In the genomic region with DNA sequence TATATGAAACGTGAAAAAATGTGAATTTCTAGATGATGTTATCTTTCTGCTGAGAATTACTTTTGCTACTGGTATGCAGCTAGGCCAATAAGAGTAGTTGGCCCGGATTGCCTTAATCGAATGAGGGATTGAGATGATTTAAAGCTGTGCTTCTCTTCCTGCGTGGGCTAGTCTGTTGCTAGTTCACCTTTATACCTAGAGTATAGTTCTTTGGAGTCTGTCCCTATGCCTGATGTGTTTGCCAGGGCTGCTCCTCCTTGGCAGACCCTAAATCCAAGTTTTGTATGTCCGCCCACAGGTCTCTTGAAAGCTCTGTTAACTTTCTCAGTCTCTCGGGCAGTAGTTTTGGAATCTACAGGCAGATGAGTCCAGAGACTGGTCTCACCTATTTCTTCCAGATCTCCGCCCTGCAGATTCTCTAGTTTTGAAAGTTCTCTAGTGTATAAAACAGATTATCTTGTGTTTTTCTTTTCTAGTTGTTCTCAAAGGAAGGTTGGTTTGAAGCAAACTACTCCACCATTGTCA, we compare ENCODE assay signal across 14 cellular contexts.
DNase-seq lines count a peak whose midpoint lies in the region; ATAC-seq and TF ChIP-seq lines count a peak whose summit lies in the region.
"Had no signal": no experiment of that assay in that cellular context is flagged by ENCODE, and none has a peak within 500 bp of the region (broad histone marks: within the 10 kb centered on the region; RNA-seq: fewer than 3 reads in every experiment).

No MANE protein-coding gene starts in this region.

- H3K9me2 ChIP-seq in GM23338 (ENCODE audit: insufficient read depth): no peaks in the 10 kb centered on the region

- H3K27ac ChIP-seq in GM23338 (ENCODE audit: low read depth) (peak overlapping the region; percentile 45), osteoblast (ENCODE audit: low read depth, low read length) (no peak overlapping the region)
- H3K27ac ChIP-seq: hepatocyte had no signal

- H3K79me2 ChIP-seq in GM23338 (replicated peaks; ENCODE audit: insufficient read depth) (peaks cover 56% of the 10 kb centered on the region), osteoblast (ENCODE audit: insufficient read depth, low read length) (peaks cover 85% of the 10 kb centered on the region)

- no peaks in the 10 kb centered on the region for H3F3A ChIP-seq in GM23338 (replicated peaks; ENCODE audit: low read depth)

- H3K36me3 Mint-ChIP-seq in GM23338 (ENCODE audit: low read depth) (peaks cover 25% of the 10 kb centered on the region; the same call in 2 of the 3 replicates), T-helper 17 cell (ENCODE audit: low read depth) (peaks cover 7% of the 10 kb centered on the region)

- H3K4me1 Mint-ChIP-seq in GM23338 (peaks cover 45% of the 10 kb centered on the region), T-helper 17 cell (peaks cover 35% of the 10 kb centered on the region)

- H3K36me3 ChIP-seq in GM23338 (ENCODE audit: insufficient read depth): no peaks in the 10 kb centered on the region
- H3K36me3 ChIP-seq in osteoblast (ENCODE audit: insufficient read depth, low read length): peaks cover 7% of the 10 kb centered on the region

- H3K9me3 Mint-ChIP-seq in GM23338: peaks cover 5% of the 10 kb centered on the region

- H4K20me1 ChIP-seq in GM23338 (replicated peaks; ENCODE audit: insufficient read depth) (no peaks in the 10 kb centered on the region), osteoblast (ENCODE audit: insufficient read depth, low read length) (peaks cover 10% of the 10 kb centered on the region)

- no peaks in the 10 kb centered on the region for H3K9me3 ChIP-seq in T-helper 17 cell (ENCODE audit: control insufficient read depth, low read length, poor library complexity, severe bottlenecking)
- H3K9me3 ChIP-seq in osteoblast (ENCODE audit: low read depth, low read length): no peaks in the 10 kb centered on the region

- H3K27me3 Mint-ChIP-seq in GM23338 (ENCODE audit: insufficient read depth, low read depth, poor library complexity): peaks cover 4% of the 10 kb centered on the region
- no peaks in the 10 kb centered on the region for H3K27me3 Mint-ChIP-seq in T-helper 17 cell
- H3K27me3 Mint-ChIP-seq: activated naive CD4-positive, alpha-beta T cell treated with anti-CD3 and anti-CD28 coated beads, Interleukin-2, amount 50 U/mL, for 24 hours; stimulated activated naive CD8-positive, alpha-beta T cell treated with anti-CD3 and anti-CD28 coated beads, Interleukin-15, amount 100 ng/mL, for 72 hours; T-cell had no signal

- peak; percentile 30 for ATAC-seq in GM18502 (IDR thresholded peaks at IDR 0.05; ENCODE audit: poor library complexity, unreplicated experiment)
- ATAC-seq in GM23338: no peak
- no peak for ATAC-seq in T-helper 17 cell
- ATAC-seq: activated CD8-positive, alpha-beta T cell treated with anti-CD3 and anti-CD28 coated beads, Interleukin-2, amount 10 ng/mL, durations not matched to agents 7 days and 5 days; stimulated activated naive CD8-positive, alpha-beta T cell treated with anti-CD3 and anti-CD28 coated beads, Interleukin-15, amount 100 ng/mL, for 72 hours; T-cell had no signal

- H3K4me3 Mint-ChIP-seq in GM23338 (no peak overlapping the region), T-helper 17 cell (no peak overlapping the region)
- H3K4me3 Mint-ChIP-seq: activated CD8-positive, alpha-beta T cell treated with anti-CD3 and anti-CD28 coated beads, Interleukin-2, amount 10 ng/mL, durations not matched to agents 7 days and 5 days; activated naive CD4-positive, alpha-beta T cell treated with anti-CD3 and anti-CD28 coated beads, Interleukin-2, amount 50 U/mL, for 24 hours; T-cell had no signal

- H3K27me3 ChIP-seq in GM23338 (ENCODE audit: insufficient read depth) (no peaks in the 10 kb centered on the region), osteoblast (ENCODE audit: insufficient read depth, low read length) (no peaks in the 10 kb centered on the region)
- H3K27me3 ChIP-seq: dorsolateral prefrontal cortex, hepatocyte had no signal

- no peak overlapping the region for H3K4me2 ChIP-seq in GM23338
- no peak overlapping the region for H3K4me2 ChIP-seq in osteoblast (ENCODE audit: insufficient read depth, low read length)
- H3K4me2 ChIP-seq: hepatocyte had no signal

- no peak for DNase-seq in GM23338 (ENCODE audit: low spot score)
- DNase-seq in T-helper 17 cell: no peak
- DNase-seq in osteoblast (ENCODE audit: insufficient read length, low spot score, missing footprints): peak; percentile 52
- no peak for DNase-seq in NK-92 treated with Interleukin-12 subunit alpha and Interleukin-12 subunit beta, amount 100 ng/mL, for 24 hours (lab: John Stamatoyannopoulos, UW)
- DNase-seq in islet precursor cell: no peak
- DNase-seq in activated effector memory CD4-positive, alpha-beta T cell treated with anti-CD3 and anti-CD28 coated beads, Interleukin-2, amount 50 U/mL, for 16 hours: no peak
- DNase-seq in NCI-H2107 treated with DMSO at 0.1 percent for 48 hours (lab: John Stamatoyannopoulos, UW; ENCODE audit: unreplicated experiment): no peak
- DNase-seq: activated CD8-positive, alpha-beta T cell treated with anti-CD3 and anti-CD28 coated beads, Interleukin-2, amount 10 ng/mL, durations not matched to agents 7 days and 5 days; dorsolateral prefrontal cortex; stimulated activated naive CD8-positive, alpha-beta T cell treated with anti-CD3 and anti-CD28 coated beads, Interleukin-15, amount 100 ng/mL, for 72 hours; T-cell had no signal

- no peak overlapping the region for H3K4me3 ChIP-seq in GM23338
- no peak overlapping the region for H3K4me3 ChIP-seq in osteoblast (ENCODE audit: insufficient read depth, low read length)
- H3K4me3 ChIP-seq: dorsolateral prefrontal cortex, hepatocyte had no signal

- H2AFZ ChIP-seq in GM23338 (no peak overlapping the region), osteoblast (ENCODE audit: low read length) (no peak overlapping the region)
- H2AFZ ChIP-seq: hepatocyte had no signal

- H3K27ac Mint-ChIP-seq in GM23338 (peak overlapping the region; percentile 54; the same call in 1 of the 2 replicates), T-helper 17 cell (peak overlapping the region; percentile 12)
- H3K27ac Mint-ChIP-seq: activated CD8-positive, alpha-beta T cell treated with anti-CD3 and anti-CD28 coated beads, Interleukin-2, amount 10 ng/mL, durations not matched to agents 7 days and 5 days; activated naive CD4-positive, alpha-beta T cell treated with anti-CD3 and anti-CD28 coated beads, Interleukin-2, amount 50 U/mL, for 24 hours; stimulated activated naive CD8-positive, alpha-beta T cell treated with anti-CD3 and anti-CD28 coated beads, Interleukin-15, amount 100 ng/mL, for 72 hours had no signal

- H3K4me1 ChIP-seq in GM23338 (ENCODE audit: insufficient read depth) (peaks cover 36% of the 10 kb centered on the region), osteoblast (ENCODE audit: insufficient read depth, low read length) (peaks cover 3% of the 10 kb centered on the region)

- no peak for TF ChIP-seq CTCF in GM23338 (conservative IDR thresholded peaks at IDR 0.05; ENCODE audit: low read depth in 2 of 2)
- TF ChIP-seq CTCF in osteoblast (IDR thresholded peaks at IDR 0.05; ENCODE audit: extremely low read depth, low read depth, low read length): no peak

TF ChIP-seq in GM23338, 12 proteins besides CTCF, POLR2A, EP300 and RAD21:
- no peak for TF ChIP-seq JUNB (IDR thresholded peaks at IDR 0.05; ENCODE audit: unreplicated experiment)
- no peak for TF ChIP-seq EZH2 (IDR thresholded peaks at IDR 0.05; ENCODE audit: low read depth, unreplicated experiment)
TF ChIP-seq in GM23338: peak in this region for 0.
